24 cellular contexts compared by ENCODE assay signal in the genomic region with DNA sequence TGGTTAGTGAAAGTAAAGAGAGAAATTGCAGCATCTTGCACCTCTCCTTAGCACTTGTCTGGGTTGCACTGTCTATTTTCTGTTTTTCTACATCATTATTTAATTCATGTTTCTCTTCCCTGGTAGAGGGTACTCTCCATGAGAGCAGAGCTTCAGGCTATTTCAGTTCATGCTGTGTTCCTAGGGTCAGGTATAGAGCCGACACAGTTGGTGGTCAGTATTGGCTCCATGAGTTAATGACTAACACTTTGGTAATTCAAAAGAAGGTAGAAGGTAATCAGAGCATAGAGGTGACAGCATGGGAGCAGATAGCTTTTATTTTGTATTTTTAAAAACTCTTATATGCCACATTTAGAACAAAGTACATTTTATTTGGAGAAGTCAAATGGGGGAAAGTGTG. TPM values are rescaled to one million over a fixed set of nuclear protein-coding genes. Genes with fewer than 3 reads are reported as not detected.
DNase-seq lines count a peak whose midpoint lies in the region; ATAC-seq and TF ChIP-seq lines count a peak whose summit lies in the region.
"Had no signal": no experiment of that assay in that cellular context is flagged by ENCODE, and none has a peak within 500 bp of the region (broad histone marks: within the 10 kb centered on the region; RNA-seq: fewer than 3 reads in every experiment).

No MANE protein-coding gene starts in this region.

- no CpG with 5 or more reads among the region's 1 CpG for WGBS in iPS DF 6.9 (ENCODE audit: insufficient coverage, insufficient read length)
- no CpG with 5 or more reads among the region's 1 CpG for WGBS in mesendoderm (ENCODE audit: extremely low coverage, insufficient coverage, low lambda C conversion rate)

- H3K27ac ChIP-seq in GM23338 (ENCODE audit: low read depth) (no peak overlapping the region), iPS DF 6.9 (ENCODE audit: low read length) (no peak overlapping the region), mesendoderm (ENCODE audit: low read depth, low read length) (no peak overlapping the region)
- H3K27ac ChIP-seq: KMS-11, SJSA1 had no signal

- peaks cover 12% of the 10 kb centered on the region; the same call in 2 of the 3 replicates for H3K9me3 Mint-ChIP-seq in GM23338
- peaks cover 17% of the 10 kb centered on the region for H3K9me3 Mint-ChIP-seq in WTC11

- no peak overlapping the region for H2BK120ac ChIP-seq in mesendoderm (ENCODE audit: low read depth, low read length)

- H2AK5ac ChIP-seq in mesendoderm (ENCODE audit: low read length) = no peak overlapping the region

- H3K36me3 Mint-ChIP-seq in GM23338 (ENCODE audit: low read depth) (peaks cover 7% of the 10 kb centered on the region; the same call in 1 of the 3 replicates), WTC11 (peaks cover 14% of the 10 kb centered on the region; the same call in 1 of the 2 replicates), T-helper 17 cell (ENCODE audit: low read depth) (no peaks in the 10 kb centered on the region)
- H3K36me3 Mint-ChIP-seq: IgD-negative memory B cell had no signal

- ATAC-seq in GM23338 = peak; percentile 100
- ATAC-seq in WTC11 = peak; percentile 99
- ATAC-seq in HG03159 (IDR thresholded peaks at IDR 0.05; ENCODE audit: unreplicated experiment) = no peak
- no peak for ATAC-seq in T-helper 17 cell

- H3K23ac ChIP-seq in mesendoderm (ENCODE audit: low read length) = no peak overlapping the region

- H3K27me3 ChIP-seq in GM23338 (ENCODE audit: insufficient read depth) (no peaks in the 10 kb centered on the region), iPS DF 6.9 (ENCODE audit: control insufficient read depth, insufficient read depth, low read length) (no peaks in the 10 kb centered on the region), mesendoderm (ENCODE audit: insufficient read depth, low read length, poor library complexity) (no peaks in the 10 kb centered on the region)

- no peak overlapping the region for H2AFZ ChIP-seq in GM23338

- H3K9me2 ChIP-seq in GM23338 (ENCODE audit: insufficient read depth) = no peaks in the 10 kb centered on the region

- H3K4ac ChIP-seq in mesendoderm (ENCODE audit: low read depth, low read length) = no peak overlapping the region

- H3K79me1 ChIP-seq in mesendoderm (ENCODE audit: low read length) = no peaks in the 10 kb centered on the region

- H3K4me3 Mint-ChIP-seq in GM23338 = no peak overlapping the region
- H3K4me3 Mint-ChIP-seq in WTC11 = 0 out of 2 replicates have a peak overlapping the region, but pooled peaks have one; percentile 3
- H3K4me3 Mint-ChIP-seq in T-helper 17 cell = no peak overlapping the region

- no peak overlapping the region for H4K5ac ChIP-seq in mesendoderm (ENCODE audit: low read length)

- POLR2A ChIA-PET in WTC11 (lab: Charles Lee) = no interaction called here

- TF ChIP-seq CTCF in GM23338 (conservative IDR thresholded peaks at IDR 0.05; ENCODE audit: low read depth in 2 of 2) = no peak
- TF ChIP-seq CTCF in WTC11 (IDR thresholded peaks at IDR 0.05) = no peak

- H3K56ac ChIP-seq in mesendoderm (ENCODE audit: low read length) = no peak overlapping the region

- no peak overlapping the region for H2BK15ac ChIP-seq in mesendoderm (replicated peaks; ENCODE audit: low read depth)

- H3K27ac Mint-ChIP-seq in GM23338 (no peak overlapping the region), WTC11 (no peak overlapping the region; the same call in 1 of the 2 replicates), T-helper 17 cell (no peak overlapping the region)
- H3K27ac Mint-ChIP-seq: IgD-negative memory B cell had no signal

- no peaks in the 10 kb centered on the region for H3K79me2 ChIP-seq in GM23338 (replicated peaks; ENCODE audit: insufficient read depth)
- H3K79me2 ChIP-seq in mesendoderm (ENCODE audit: control insufficient read depth, insufficient read depth, low read length) = no peaks in the 10 kb centered on the region

- peaks cover 17% of the 10 kb centered on the region for H3K4me1 ChIP-seq in GM23338 (ENCODE audit: insufficient read depth)
- H3K4me1 ChIP-seq in iPS DF 6.9 (ENCODE audit: control insufficient read depth, insufficient read depth, low read length) = no peaks in the 10 kb centered on the region
- no peaks in the 10 kb centered on the region for H3K4me1 ChIP-seq in mesendoderm (ENCODE audit: control insufficient read depth, low read depth, low read length)
- H3K4me1 ChIP-seq: SJSA1 had no signal

- no peaks in the 10 kb centered on the region for H4K20me1 ChIP-seq in GM23338 (replicated peaks; ENCODE audit: insufficient read depth)

- no peaks in the 10 kb centered on the region for H3K9me3 ChIP-seq in iPS DF 6.9 (ENCODE audit: control insufficient read depth, insufficient read depth, low read length)
- no peaks in the 10 kb centered on the region for H3K9me3 ChIP-seq in T-helper 17 cell (ENCODE audit: control insufficient read depth, low read length, poor library complexity, severe bottlenecking)
- H3K9me3 ChIP-seq: SJSA1 had no signal

- H3F3A ChIP-seq in GM23338 (replicated peaks; ENCODE audit: low read depth) = no peaks in the 10 kb centered on the region

- no peak overlapping the region for H3K9ac ChIP-seq in mesendoderm (ENCODE audit: low read length)
- H3K9ac ChIP-seq: KMS-11 had no signal

- H3K18ac ChIP-seq in mesendoderm (ENCODE audit: low read length) = no peak overlapping the region

- H3K4me3 ChIP-seq in GM23338 = no peak overlapping the region
- H3K4me3 ChIP-seq in iPS DF 6.9 (ENCODE audit: low read length) = no peak overlapping the region
- no peak overlapping the region for H3K4me3 ChIP-seq in mesendoderm (ENCODE audit: low read length)
- H3K4me3 ChIP-seq: SJSA1 had no signal

- no peak overlapping the region for H4K8ac ChIP-seq in mesendoderm (ENCODE audit: low read depth, low read length)

- H3K27me3 Mint-ChIP-seq in GM23338 (ENCODE audit: insufficient read depth, low read depth, poor library complexity) (peaks cover 2% of the 10 kb centered on the region), WTC11 (ENCODE audit: low read depth) (no peaks in the 10 kb centered on the region), T-helper 17 cell (no peaks in the 10 kb centered on the region)
- H3K27me3 Mint-ChIP-seq: IgD-negative memory B cell had no signal

- H3K36me3 ChIP-seq in GM23338 (ENCODE audit: insufficient read depth) = no peaks in the 10 kb centered on the region
- no peaks in the 10 kb centered on the region for H3K36me3 ChIP-seq in iPS DF 6.9 (ENCODE audit: control insufficient read depth, insufficient read depth, low read length)
- no peaks in the 10 kb centered on the region for H3K36me3 ChIP-seq in mesendoderm (ENCODE audit: control insufficient read depth, insufficient read depth, low read length)
- H3K36me3 ChIP-seq: SJSA1 had no signal

- H3K4me2 ChIP-seq in GM23338 = 0 out of 2 replicates have a peak overlapping the region, but pooled peaks have one; percentile 7
- no peak overlapping the region for H3K4me2 ChIP-seq in mesendoderm (ENCODE audit: low read length)
- H3K4me2 ChIP-seq: KMS-11 had no signal

- H3K4me1 Mint-ChIP-seq in GM23338 (peaks cover 21% of the 10 kb centered on the region), WTC11 (peaks cover 20% of the 10 kb centered on the region), T-helper 17 cell (no peaks in the 10 kb centered on the region)
- H3K4me1 Mint-ChIP-seq: IgD-negative memory B cell had no signal

- CTCF ChIA-PET in WTC11 (lab: Charles Lee) = no interaction called here

- no peak overlapping the region for H2BK5ac ChIP-seq in mesendoderm (ENCODE audit: low read length)

- DNase-seq in GM23338 (ENCODE audit: low spot score) (peak; percentile 66), WTC11 (ENCODE audit: low spot score) (peak; percentile 20), iPS DF 6.9 (ENCODE audit: low read depth, low spot score) (peak; percentile 33), mesendoderm (peak; percentile 58), T-helper 17 cell (no peak)
- DNase-seq in stimulated activated CD4-positive, alpha-beta T cell treated with anti-CD3 and anti-CD28 coated beads, Interleukin-15, amount 100 ng/mL, for 24 hours = no peak
- DNase-seq: 8988T, ACHN, Calu3, DMS79 treated with DMSO at 0.1 percent for 48 hours, MM.1S, NCI-H1048, NCI-H1417, NCI-H1694, NCI-H2029 treated with DMSO at 0.1 percent for 48 hours, NCI-H446 treated with DMSO at 0.1 percent for 48 hours, NCI-H526, NCI-H82, Right ventricle myocardium superior, RPMI8226 had no signal

TF ChIP-seq in GM23338, 12 proteins besides CTCF, POLR2A, EP300 and RAD21 (continues in another document):
- no peak for TF ChIP-seq POLR2AphosphoS5 (IDR thresholded peaks at IDR 0.05; ENCODE audit: low read depth)
- no peak for TF ChIP-seq EZH2 (IDR thresholded peaks at IDR 0.05; ENCODE audit: low read depth, unreplicated experiment)
- TF ChIP-seq ZNF114 (CRISPR knock-in tag; IDR thresholded peaks at IDR 0.05) = no peak
- TF ChIP-seq NANOG (IDR thresholded peaks at IDR 0.05; ENCODE audit: borderline replicate concordance) = peak; percentile 61; the same call in 1 of the 2 replicates

TF ChIP-seq in WTC11, 78 proteins besides CTCF, POLR2A, EP300 and RAD21:
- TF ChIP-seq ZMAT4 (CRISPR knock-in tag; IDR thresholded peaks at IDR 0.05) = peak; percentile 49; the same call in 1 of the 2 replicates
- no peak for TF ChIP-seq JAZF1 (CRISPR knock-in tag; IDR thresholded peaks at IDR 0.05)
- TF ChIP-seq ZNF423 (CRISPR knock-in tag; IDR thresholded peaks at IDR 0.05) = peak; percentile 71

RNA-seq across cellular contexts. Expression of gene RIMS1, which starts 42.7 kb away (rescaled TPM):
- total RNA-seq in GM23338 (2014; rRNA removed; shearing (Covaris generic)) = 3.9 and 4.0 TPM in 2 replicates
- polyA plus RNA-seq in GM23338 (2016; fragmentation: Nextera tagmentation; extraction: Ambion mirVana) = 0.89 and 1.1 TPM in 2 replicates
- 0.69 to 1.1 TPM (median 1.1 TPM) in 3 replicates for total RNA-seq in WTC11 (2021)
- 1.1 TPM for polyA plus RNA-seq in mesendoderm (2013, experiment 1 of 2)
- polyA plus RNA-seq in mesendoderm (2013, experiment 2 of 2) = 1.2 TPM
- not detected for total RNA-seq in T-helper 17 cell
- polyA plus RNA-seq: IgD-negative memory B cell had no signal

Comparison
In these comparisons a context has a peak if more than half of its experiments do, and no peak if none do; other contexts are left out.
1. ATAC-seq: peak in GM23338 (single experiment) and WTC11 (single experiment); none in HG03159 (single experiment) and T-helper 17 cell (single experiment).
2. DNase-seq: peak in GM23338 (single experiment), WTC11 (single experiment), iPS DF 6.9 (single experiment) and mesendoderm (single experiment); none in stimulated activated CD4-positive, alpha-beta T cell treated with anti-CD3 and anti-CD28 coated beads, Interleukin-15, amount 100 ng/mL, for 24 hours (single experiment) and T-helper 17 cell (0 of 3).